Comparison of ENCODE assay signal across 8 cellular contexts in the genomic region with DNA sequence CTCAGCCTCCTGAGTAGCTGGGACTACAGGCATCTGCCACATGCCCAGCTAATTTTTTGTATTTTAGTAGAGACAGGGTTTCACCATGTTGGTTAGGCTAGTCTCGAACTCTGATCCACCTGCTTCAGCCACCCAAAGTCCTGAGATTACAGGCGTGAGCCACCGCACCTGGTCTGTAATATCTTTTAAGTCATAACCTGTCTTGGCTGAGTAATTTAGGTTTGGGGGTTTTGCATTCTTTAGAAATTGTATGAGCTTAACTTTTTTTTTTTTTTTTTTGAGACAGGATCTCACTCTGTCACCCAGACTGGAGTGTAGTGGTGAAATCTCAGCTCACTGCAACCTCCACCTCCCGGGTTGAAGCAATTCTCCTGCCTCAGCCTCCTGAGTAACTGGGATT. TPM values are rescaled to one million over a fixed set of nuclear protein-coding genes. Genes with fewer than 3 reads are reported as not detected.
DNase-seq lines count a peak whose midpoint lies in the region; ATAC-seq and TF ChIP-seq lines count a peak whose summit lies in the region.
"Not testable (repeated sequence)": the region's sequence is repeated elsewhere in the genome, so short reads cannot be mapped to it uniquely, and the experiment has no call there.
"Had no signal": no experiment of that assay in that cellular context is flagged by ENCODE, and none has a peak within 500 bp of the region (broad histone marks: within the 10 kb centered on the region; RNA-seq: fewer than 3 reads in every experiment).

No MANE protein-coding gene starts in this region.

- not testable (repeated sequence) for H4K20me1 ChIP-seq in MM.1S (ENCODE audit: insufficient read depth, low read length)

- H3K9me3 ChIP-seq in CD8-positive, alpha-beta T cell (ENCODE audit: low read length); MM.1S (replicated peaks; ENCODE audit: insufficient read depth, low read length): not testable (repeated sequence)

- H3K4me3 ChIP-seq in CD8-positive, alpha-beta T cell (ENCODE audit: low read depth, low read length); MM.1S (ENCODE audit: low read length): not testable (repeated sequence)

- not testable (repeated sequence) for H3K27me3 Mint-ChIP-seq in CD8-positive, alpha-beta T cell (ENCODE audit: low read depth); activated CD4-positive, alpha-beta memory T cell treated with anti-CD3 and anti-CD28 coated beads, Interleukin-2, amount 10 ng/mL, durations not matched to agents 7 days and 5 days; activated naive CD4-positive, alpha-beta T cell treated with anti-CD3 and anti-CD28 coated beads for 36 hours (ENCODE audit: low read depth); central memory CD8-positive, alpha-beta T cell

- H3K79me2 ChIP-seq in MM.1S (ENCODE audit: low read length): not testable (repeated sequence)

- TF ChIP-seq CTCF in CD8-positive, alpha-beta T cell (IDR thresholded peaks at IDR 0.05); MM.1S (IDR thresholded peaks at IDR 0.05; ENCODE audit: low read length); VCaP (conservative IDR thresholded peaks at IDR 0.05): not testable (repeated sequence)

- ATAC-seq in CD8-positive, alpha-beta T cell; central memory CD8-positive, alpha-beta T cell (replicated peaks; ENCODE audit: extremely low read depth, poor library complexity, severe bottlenecking); stimulated activated effector memory CD8-positive, alpha-beta T cell treated with anti-CD3 and anti-CD28 coated beads, Interleukin-12 subunit alpha, Interleukin-12 subunit beta, amount 100 ng/mL, for 72 hours: not testable (repeated sequence)

- intact Hi-C loops in CD8-positive, alpha-beta T cell (cut with DNase I, micrococcal nuclease): loop anchor here in 1 of 2 experiments (2.0 to 5.0 kb wide), 2 partner anchors 14 to 454 kb away; a partner anchor contains a TSS
- intact Hi-C loops in activated naive CD4-positive, alpha-beta T cell treated with anti-CD3 and anti-CD28 coated beads for 36 hours (cut with micrococcal nuclease): loop anchor here (1.0 to 10.0 kb wide), 3 partner anchors 8 to 1784 kb away; a partner anchor contains a TSS

- H3F3A ChIP-seq in MM.1S (ENCODE audit: insufficient read depth, low read length): peaks cover 17% of the 10 kb centered on the region

- H3K36me3 Mint-ChIP-seq in CD8-positive, alpha-beta T cell; activated CD4-positive, alpha-beta memory T cell treated with anti-CD3 and anti-CD28 coated beads, Interleukin-2, amount 10 ng/mL, durations not matched to agents 7 days and 5 days (ENCODE audit: low read depth); activated naive CD4-positive, alpha-beta T cell treated with anti-CD3 and anti-CD28 coated beads for 36 hours (ENCODE audit: low read depth); central memory CD8-positive, alpha-beta T cell (ENCODE audit: insufficient read depth); stimulated activated effector memory CD8-positive, alpha-beta T cell treated with anti-CD3 and anti-CD28 coated beads, Interleukin-12 subunit alpha, Interleukin-12 subunit beta, amount 100 ng/mL, for 72 hours: not testable (repeated sequence)

- H2AFZ ChIP-seq in MM.1S (ENCODE audit: low read length): not testable (repeated sequence)

- not testable (repeated sequence) for H3K36me3 ChIP-seq in CD8-positive, alpha-beta T cell (ENCODE audit: insufficient read depth, low read length); MM.1S (replicated peaks; ENCODE audit: insufficient read depth, low read length)

- not testable (repeated sequence) for H3K9me2 ChIP-seq in MM.1S (replicated peaks; ENCODE audit: insufficient read depth, low read length)

- H3K27ac ChIP-seq in CD8-positive, alpha-beta T cell (ENCODE audit: low read depth, low read length): peak overlapping the region; percentile 37
- H3K27ac ChIP-seq in MM.1S (ENCODE audit: low read length): peak overlapping the region; percentile 91
- H3K27ac ChIP-seq in VCaP: peak overlapping the region; percentile 35

- peak overlapping the region; percentile 91 for H3K27ac Mint-ChIP-seq in CD8-positive, alpha-beta T cell
- peak overlapping the region; percentile 47 for H3K27ac Mint-ChIP-seq in activated CD4-positive, alpha-beta memory T cell treated with anti-CD3 and anti-CD28 coated beads, Interleukin-2, amount 10 ng/mL, durations not matched to agents 7 days and 5 days
- peak overlapping the region; percentile 88 for H3K27ac Mint-ChIP-seq in activated naive CD4-positive, alpha-beta T cell treated with anti-CD3 and anti-CD28 coated beads for 36 hours
- H3K27ac Mint-ChIP-seq in central memory CD8-positive, alpha-beta T cell (ENCODE audit: low read depth): peak overlapping the region; percentile 42
- peak overlapping the region; percentile 86 for H3K27ac Mint-ChIP-seq in stimulated activated effector memory CD8-positive, alpha-beta T cell treated with anti-CD3 and anti-CD28 coated beads, Interleukin-12 subunit alpha, Interleukin-12 subunit beta, amount 100 ng/mL, for 72 hours

- peak overlapping the region; percentile 54; the same call in 1 of the 2 replicates for H3K9ac ChIP-seq in MM.1S (ENCODE audit: low read length)

- H3K4me1 ChIP-seq in CD8-positive, alpha-beta T cell (ENCODE audit: insufficient read depth, low read length): peaks cover 19% of the 10 kb centered on the region
- H3K4me1 ChIP-seq in MM.1S (ENCODE audit: low read length): peaks cover 23% of the 10 kb centered on the region

- not testable (repeated sequence) for H3K4me3 Mint-ChIP-seq in CD8-positive, alpha-beta T cell; activated CD4-positive, alpha-beta memory T cell treated with anti-CD3 and anti-CD28 coated beads, Interleukin-2, amount 10 ng/mL, durations not matched to agents 7 days and 5 days; central memory CD8-positive, alpha-beta T cell
- peak overlapping the region; percentile 45 for H3K4me3 Mint-ChIP-seq in activated naive CD4-positive, alpha-beta T cell treated with anti-CD3 and anti-CD28 coated beads for 36 hours
- peak overlapping the region; percentile 18 for H3K4me3 Mint-ChIP-seq in stimulated activated effector memory CD8-positive, alpha-beta T cell treated with anti-CD3 and anti-CD28 coated beads, Interleukin-12 subunit alpha, Interleukin-12 subunit beta, amount 100 ng/mL, for 72 hours

- POLR2A ChIA-PET in CD8-positive, alpha-beta T cell (lab: Charles Lee): interaction anchor here (0.6 to 2.9 kb wide), 9 partner anchors 11 to 1868 kb away, joined by 3 to 36 read pairs (median 5); a partner anchor contains a TSS
- POLR2A ChIA-PET in activated CD4-positive, alpha-beta memory T cell treated with anti-CD3 and anti-CD28 coated beads, Interleukin-2, amount 10 ng/mL, durations not matched to agents 7 days and 5 days (lab: Charles Lee): interaction anchor here (0.8 to 3.2 kb wide), 5 partner anchors 9 to 51 kb away, joined by 3 to 26 read pairs (median 15); a partner anchor contains a TSS

- H3K9me3 Mint-ChIP-seq in CD8-positive, alpha-beta T cell; activated CD4-positive, alpha-beta memory T cell treated with anti-CD3 and anti-CD28 coated beads, Interleukin-2, amount 10 ng/mL, durations not matched to agents 7 days and 5 days; activated naive CD4-positive, alpha-beta T cell treated with anti-CD3 and anti-CD28 coated beads for 36 hours; central memory CD8-positive, alpha-beta T cell; stimulated activated effector memory CD8-positive, alpha-beta T cell treated with anti-CD3 and anti-CD28 coated beads, Interleukin-12 subunit alpha, Interleukin-12 subunit beta, amount 100 ng/mL, for 72 hours: not testable (repeated sequence)

- DNase-seq in CD8-positive, alpha-beta T cell; MM.1S; activated CD4-positive, alpha-beta memory T cell treated with anti-CD3 and anti-CD28 coated beads, Interleukin-2, amount 10 ng/mL, durations not matched to agents 7 days and 5 days; central memory CD8-positive, alpha-beta T cell (ENCODE audit: low spot score in 2 of 2); stimulated activated effector memory CD8-positive, alpha-beta T cell treated with anti-CD3 and anti-CD28 coated beads, Interleukin-12 subunit alpha, Interleukin-12 subunit beta, amount 100 ng/mL, for 72 hours (ENCODE audit: low spot score in 2 of 2): not testable (repeated sequence)
- DNase-seq in activated naive CD4-positive, alpha-beta T cell treated with anti-CD3 and anti-CD28 coated beads for 36 hours: peak; percentile 32

- H3K27me3 ChIP-seq in CD8-positive, alpha-beta T cell (ENCODE audit: insufficient read depth, low read length); MM.1S (replicated peaks; ENCODE audit: insufficient read depth, low read length): not testable (repeated sequence)

- H3K4me1 Mint-ChIP-seq in CD8-positive, alpha-beta T cell (ENCODE audit: low read depth): peaks cover 31% of the 10 kb centered on the region
- peaks cover 36% of the 10 kb centered on the region for H3K4me1 Mint-ChIP-seq in activated CD4-positive, alpha-beta memory T cell treated with anti-CD3 and anti-CD28 coated beads, Interleukin-2, amount 10 ng/mL, durations not matched to agents 7 days and 5 days
- peaks cover 46% of the 10 kb centered on the region for H3K4me1 Mint-ChIP-seq in activated naive CD4-positive, alpha-beta T cell treated with anti-CD3 and anti-CD28 coated beads for 36 hours (ENCODE audit: low read depth)
- H3K4me1 Mint-ChIP-seq in central memory CD8-positive, alpha-beta T cell: not testable (repeated sequence)
- peaks cover 11% of the 10 kb centered on the region for H3K4me1 Mint-ChIP-seq in stimulated activated effector memory CD8-positive, alpha-beta T cell treated with anti-CD3 and anti-CD28 coated beads, Interleukin-12 subunit alpha, Interleukin-12 subunit beta, amount 100 ng/mL, for 72 hours

- CTCF ChIA-PET in CD8-positive, alpha-beta T cell (lab: Charles Lee): interaction anchor here (0.6 to 4.5 kb wide), 7 partner anchors 9 to 1549 kb away, joined by 3 to 37 read pairs (median 4); no protein-coding TSS in a partner anchor
- CTCF ChIA-PET in activated CD4-positive, alpha-beta memory T cell treated with anti-CD3 and anti-CD28 coated beads, Interleukin-2, amount 10 ng/mL, durations not matched to agents 7 days and 5 days (lab: Charles Lee): interaction anchor here (1.0 to 6.0 kb wide), 6 partner anchors 13 to 199 kb away, joined by 3 to 35 read pairs (median 4); no protein-coding TSS in a partner anchor
- CTCF ChIA-PET in activated naive CD4-positive, alpha-beta T cell treated with anti-CD3 and anti-CD28 coated beads for 36 hours (lab: Charles Lee): interaction anchor here (0.7 to 2.7 kb wide), 3 partner anchors 13 to 87 kb away, joined by 3 to 16 read pairs (median 3); no protein-coding TSS in a partner anchor

- H3K4me2 ChIP-seq in MM.1S (ENCODE audit: low read depth, low read length): peak overlapping the region; percentile 46; the same call in 1 of the 2 replicates

RNA-seq across cellular contexts. Expression of a gene that starts 8.6 kb away (rescaled TPM):
- 10 to 100 TPM; 80.6 to 82.6 TPM for total RNA-seq in CD8-positive, alpha-beta T cell
- 100 to 1,000 TPM; 153 to 161 TPM for total RNA-seq in activated CD4-positive, alpha-beta memory T cell treated with anti-CD3 and anti-CD28 coated beads, Interleukin-2, amount 10 ng/mL, durations not matched to agents 7 days and 5 days
- 100 to 1,000 TPM; 148 TPM for total RNA-seq in activated naive CD4-positive, alpha-beta T cell treated with anti-CD3 and anti-CD28 coated beads for 36 hours
- total RNA-seq: LHCN-M2 had no signal

RNA-seq across cellular contexts. Expression of a gene that starts 51.4 kb away (rescaled TPM):
- 1 to 10 TPM; 4.6 to 5.8 TPM for total RNA-seq in CD8-positive, alpha-beta T cell
- total RNA-seq in activated CD4-positive, alpha-beta memory T cell treated with anti-CD3 and anti-CD28 coated beads, Interleukin-2, amount 10 ng/mL, durations not matched to agents 7 days and 5 days: 1 to 10 TPM; 2.0 to 3.6 TPM
- total RNA-seq in activated naive CD4-positive, alpha-beta T cell treated with anti-CD3 and anti-CD28 coated beads for 36 hours: 1 to 10 TPM; 1.6 to 2.4 TPM

Comparison
In these comparisons a context has a peak if more than half of its experiments do, and no peak if none do; other contexts are left out.
1. H3K27ac ChIP-seq: peak in every context shown above with its lines; median percentile 91 in MM.1S; 37 in CD8-positive, alpha-beta T cell; 35 in VCaP.